In genomic region chr12:71636704-71637115, GRCh38 we compare ENCODE assay signal across 1 cellular context.
TF ChIP-seq lines count a peak whose summit lies in the region.

No MANE protein-coding gene starts in this region.

TF ChIP-seq in H1, 55 proteins besides CTCF, POLR2A, EP300 and RAD21 (continued from another document):
- TF ChIP-seq E2F6 (IDR thresholded peaks at IDR 0.05) (no peak), RNF2 (IDR thresholded peaks at IDR 0.05; ENCODE audit: borderline replicate concordance, low read depth, low read length, missing control alignments, poor library complexity, severe bottlenecking) (no peak), POLR2AphosphoS5 (IDR thresholded peaks at IDR 0.05; ENCODE audit: low read depth, low read length) (no peak), CTBP2 (IDR thresholded peaks at IDR 0.05; ENCODE audit: borderline replicate concordance, insufficient read depth, insufficient read length, low read length) (no peak), HDAC2 (IDR thresholded peaks at IDR 0.05; ENCODE audit: borderline replicate concordance in 1 of 2, low read depth in 2 of 2, low read length in 2 of 2) (no peak)
- TF ChIP-seq, protein P1, sequence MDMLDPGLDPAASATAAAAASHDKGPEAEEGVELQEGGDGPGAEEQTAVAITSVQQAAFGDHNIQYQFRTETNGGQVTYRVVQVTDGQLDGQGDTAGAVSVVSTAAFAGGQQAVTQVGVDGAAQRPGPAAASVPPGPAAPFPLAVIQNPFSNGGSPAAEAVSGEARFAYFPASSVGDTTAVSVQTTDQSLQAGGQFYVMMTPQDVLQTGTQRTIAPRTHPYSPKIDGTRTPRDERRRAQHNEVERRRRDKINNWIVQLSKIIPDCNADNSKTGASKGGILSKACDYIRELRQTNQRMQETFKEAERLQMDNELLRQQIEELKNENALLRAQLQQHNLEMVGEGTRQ (IDR thresholded peaks at IDR 0.05; ENCODE audit: low read length): no peak
